In genomic region chr21:29873908-29874307, GRCh38 we compare ENCODE assay signal across 21 cellular contexts.
DNase-seq lines count a peak whose midpoint lies in the region; ATAC-seq and TF ChIP-seq lines count a peak whose summit lies in the region.
"Had no signal": no experiment of that assay in that cellular context is flagged by ENCODE, and none has a peak within 500 bp of the region (broad histone marks: within the 10 kb centered on the region; RNA-seq: fewer than 3 reads in every experiment).

No MANE protein-coding gene starts in this region.

- H3K18ac ChIP-seq in H9 (ENCODE audit: insufficient read length, low read depth, low read length) (no peak overlapping the region), mesendoderm (ENCODE audit: low read length) (no peak overlapping the region)

- POLR2A ChIA-PET in WTC11 (lab: Charles Lee) = no interaction called here

- intact Hi-C loops in Calu3 (cut with micrococcal nuclease; ENCODE audit: unreplicated experiment) = no loop called here

- H3K9me3 ChIP-seq in H9 (ENCODE audit: control insufficient read depth, low read depth, low read length) = no peaks in the 10 kb centered on the region
- H3K9me3 ChIP-seq: BLaER1, Caco-2 had no signal

- no peaks in the 10 kb centered on the region for H3K27me3 Mint-ChIP-seq in H9 (ENCODE audit: low read depth)
- H3K27me3 Mint-ChIP-seq in WTC11 (ENCODE audit: low read depth) = no peaks in the 10 kb centered on the region
- H3K27me3 Mint-ChIP-seq in Calu3 (ENCODE audit: unreplicated experiment) = peaks cover 2% of the 10 kb centered on the region
- H3K27me3 Mint-ChIP-seq: CD4-positive, CD25-positive, alpha-beta regulatory T cell had no signal

- H3K27ac Mint-ChIP-seq in H9 (no peak overlapping the region), WTC11 (no peak overlapping the region), Calu3 (ENCODE audit: unreplicated experiment) (no peak overlapping the region)
- H3K27ac Mint-ChIP-seq: B cell; CD4-positive, CD25-positive, alpha-beta regulatory T cell; CD8-positive, alpha-beta T cell; HFFc6 had no signal

- H2BK120ac ChIP-seq in H9 (ENCODE audit: low read depth, low read length, poor library complexity, severe bottlenecking) (no peak overlapping the region), mesendoderm (ENCODE audit: low read depth, low read length) (no peak overlapping the region)

- H3K56ac ChIP-seq in H9 (ENCODE audit: insufficient read length, low read depth, low read length) (no peak overlapping the region), mesendoderm (ENCODE audit: low read length) (no peak overlapping the region)

- WGBS in H9 (ENCODE audit: extremely low coverage, insufficient read length, low lambda C conversion rate) = no CpG with 5 or more reads among the region's 12 CpGs
- WGBS in mesendoderm (ENCODE audit: extremely low coverage, insufficient coverage, low lambda C conversion rate) = no CpG with 5 or more reads among the region's 12 CpGs

- CTCF ChIA-PET in WTC11 (lab: Charles Lee) = no interaction called here
- CTCF ChIA-PET in Calu3 (lab: Charles Lee) = no interaction called here

- no peak overlapping the region for H3K9ac ChIP-seq in H9 (ENCODE audit: extremely low read depth, insufficient read length, low read length)
- no peak overlapping the region for H3K9ac ChIP-seq in mesendoderm (ENCODE audit: low read length)
- H3K9ac ChIP-seq: BLaER1 had no signal

- DNase-seq in NCI-H2227 (lab: John Stamatoyannopoulos, UW; ENCODE audit: unreplicated experiment) (peak; percentile 11), NCI-H2227 treated with DMSO at 0.1 percent for 48 hours (lab: John Stamatoyannopoulos, UW) (no peak), H9 (peak; percentile 31), WTC11 (ENCODE audit: low spot score) (peak; percentile 16), mesendoderm (peak; percentile 4), Calu3 (no peak), Kasumi-1 (lab: John Stamatoyannopoulos, UW) (no peak)
- DNase-seq: Caco-2; CD4-positive, CD25-positive, alpha-beta regulatory T cell; CD8-positive, alpha-beta T cell; DMS 273 treated with DMSO at 0.1 percent for 48 hours; DMS79; GF-D8; H7; HFFc6 had no signal

- no peak overlapping the region for H2AFZ ChIP-seq in H9 (ENCODE audit: low read length)

- H4K91ac ChIP-seq in H9 (ENCODE audit: insufficient read length, low read depth, low read length) = no peak overlapping the region

- H2BK20ac ChIP-seq in H9 (ENCODE audit: low read depth, low read length, poor library complexity, severe bottlenecking) = no peak overlapping the region

- peaks cover 3 to 7% of the 10 kb centered on the region in 2 experiments; a peak in 3 of 5 replicates for H3K9me3 Mint-ChIP-seq in H9
- H3K9me3 Mint-ChIP-seq in WTC11 = peaks cover 17% of the 10 kb centered on the region
- peaks cover 3% of the 10 kb centered on the region for H3K9me3 Mint-ChIP-seq in Calu3 (ENCODE audit: low read depth, unreplicated experiment)
- H3K9me3 Mint-ChIP-seq: CD8-positive, alpha-beta T cell had no signal

- H3K79me1 ChIP-seq in H9 (ENCODE audit: insufficient read depth, low read depth, low read length, poor library complexity, severe bottlenecking) (no peaks in the 10 kb centered on the region), mesendoderm (ENCODE audit: low read length) (no peaks in the 10 kb centered on the region)

- TF ChIP-seq CTCF in H9 (conservative IDR thresholded peaks at IDR 0.05) = no peak
- no peak for TF ChIP-seq CTCF in WTC11 (IDR thresholded peaks at IDR 0.05)
- no peak for TF ChIP-seq CTCF in Calu3 (IDR thresholded peaks at IDR 0.05; ENCODE audit: unreplicated experiment)

- H3K4me3 Mint-ChIP-seq in H9 (no peak overlapping the region), WTC11 (no peak overlapping the region), Calu3 (ENCODE audit: low read depth, unreplicated experiment) (no peak overlapping the region)
- H3K4me3 Mint-ChIP-seq: B cell; CD4-positive, CD25-positive, alpha-beta regulatory T cell; CD8-positive, alpha-beta T cell; HFFc6 had no signal

- H3K4ac ChIP-seq in H9 (ENCODE audit: low read depth, low read length) (no peak overlapping the region), mesendoderm (ENCODE audit: low read depth, low read length) (no peak overlapping the region)

- H3K36me3 ChIP-seq in mesendoderm (ENCODE audit: control insufficient read depth, insufficient read depth, low read length) = no peaks in the 10 kb centered on the region
- H3K36me3 ChIP-seq: BLaER1 had no signal

- H3K27ac ChIP-seq in H9 (ENCODE audit: insufficient read length, low read depth, low read length) = no peak overlapping the region
- H3K27ac ChIP-seq in mesendoderm (ENCODE audit: low read depth, low read length) = no peak overlapping the region
- H3K27ac ChIP-seq: 22Rv1, BLaER1, C4-2B had no signal

- H4K20me1 ChIP-seq in H9 (ENCODE audit: control insufficient read depth, insufficient read depth, insufficient read length) = no peaks in the 10 kb centered on the region
- H4K20me1 ChIP-seq: BLaER1 had no signal

- H3K79me2 ChIP-seq in H9 (ENCODE audit: insufficient read depth, low read length) = no peaks in the 10 kb centered on the region
- no peaks in the 10 kb centered on the region for H3K79me2 ChIP-seq in mesendoderm (ENCODE audit: control insufficient read depth, insufficient read depth, low read length)

- H4K5ac ChIP-seq in H9 (ENCODE audit: insufficient read length, low read depth, low read length) (no peak overlapping the region), mesendoderm (ENCODE audit: low read length) (no peak overlapping the region)

- H2AK5ac ChIP-seq in H9 (ENCODE audit: insufficient read length, low read length) (no peak overlapping the region), mesendoderm (ENCODE audit: low read length) (no peak overlapping the region)

- H3K36me3 Mint-ChIP-seq in H9 (ENCODE audit: insufficient read depth in 1 of 3, low read depth in 3 of 3) = peaks cover 0 to 9% (median 9%) of the 10 kb centered on the region in 3 experiments; a peak in 5 of 7 replicates
- peaks cover 5% of the 10 kb centered on the region; the same call in 1 of the 2 replicates for H3K36me3 Mint-ChIP-seq in WTC11
- no peaks in the 10 kb centered on the region for H3K36me3 Mint-ChIP-seq in Calu3 (ENCODE audit: insufficient read depth, unreplicated experiment)
- H3K36me3 Mint-ChIP-seq: CD4-positive, CD25-positive, alpha-beta regulatory T cell; CD8-positive, alpha-beta T cell had no signal

- no peak overlapping the region for H3T11ph ChIP-seq in H9 (ENCODE audit: low read length)

- no peak overlapping the region for H2BK5ac ChIP-seq in H9 (ENCODE audit: insufficient read length, low read length)
- no peak overlapping the region for H2BK5ac ChIP-seq in mesendoderm (ENCODE audit: low read length)

- H3K23ac ChIP-seq in H9 (ENCODE audit: insufficient read length, low read depth, low read length) (no peak overlapping the region), mesendoderm (ENCODE audit: low read length) (no peak overlapping the region)

- H3K4me3 ChIP-seq in mesendoderm (ENCODE audit: low read length) = no peak overlapping the region
- H3K4me3 ChIP-seq: BLaER1 had no signal

- no peak overlapping the region for H3K14ac ChIP-seq in H9 (ENCODE audit: insufficient read depth, low read length)

- no peak overlapping the region for H2BK12ac ChIP-seq in H9 (ENCODE audit: insufficient read length, low read depth, low read length)

- no peaks in the 10 kb centered on the region for H3K23me2 ChIP-seq in H9 (ENCODE audit: insufficient read length, low read depth, low read length, poor library complexity, severe bottlenecking)

- no TSS peak for BruUV-seq in Calu3 (replicated peaks; lab: Mats Ljungman, UMichigan)

- H4K8ac ChIP-seq in H9 (replicated peaks; ENCODE audit: insufficient read length, low read depth, low read length) (no peak overlapping the region), mesendoderm (ENCODE audit: low read depth, low read length) (no peak overlapping the region)

- ATAC-seq in WTC11 (peak; percentile 42; the same call in 1 of the 2 replicates), GM19328 (IDR thresholded peaks at IDR 0.05; ENCODE audit: unreplicated experiment) (no peak)
- ATAC-seq: CD8-positive, alpha-beta T cell; HCT116 had no signal

- no peak overlapping the region for H3K4me2 ChIP-seq in H9 (ENCODE audit: insufficient read depth, insufficient read length, low read length)
- no peak overlapping the region for H3K4me2 ChIP-seq in mesendoderm (ENCODE audit: low read length)
- H3K4me2 ChIP-seq: BLaER1 had no signal

- H3K27me3 ChIP-seq in H9 (ENCODE audit: insufficient read depth, low read length) = no peaks in the 10 kb centered on the region
- no peaks in the 10 kb centered on the region for H3K27me3 ChIP-seq in mesendoderm (ENCODE audit: insufficient read depth, low read length, poor library complexity)
- H3K27me3 ChIP-seq: BLaER1 had no signal

- no peak overlapping the region for H2BK15ac ChIP-seq in H9 (ENCODE audit: low read depth, low read length)
- no peak overlapping the region for H2BK15ac ChIP-seq in mesendoderm (replicated peaks; ENCODE audit: low read depth)

- H3K4me1 Mint-ChIP-seq in H9 = peaks cover 28 to 41% of the 10 kb centered on the region in 2 experiments
- peaks cover 26% of the 10 kb centered on the region for H3K4me1 Mint-ChIP-seq in WTC11
- no peaks in the 10 kb centered on the region for H3K4me1 Mint-ChIP-seq in Calu3 (ENCODE audit: low read depth, unreplicated experiment)
- H3K4me1 Mint-ChIP-seq: B cell; CD4-positive, CD25-positive, alpha-beta regulatory T cell had no signal

- H3K4me1 ChIP-seq in H9 (ENCODE audit: insufficient read depth, low read length) = no peaks in the 10 kb centered on the region
- H3K4me1 ChIP-seq in mesendoderm (ENCODE audit: control insufficient read depth, low read depth, low read length) = no peaks in the 10 kb centered on the region
- H3K4me1 ChIP-seq: Caco-2 had no signal

TF ChIP-seq in WTC11, 78 proteins besides CTCF, POLR2A, EP300 and RAD21 (continues in another document):
- TF ChIP-seq SMAD3 (CRISPR knock-in tag; IDR thresholded peaks at IDR 0.05; ENCODE audit: borderline replicate concordance) (no peak), TP53 (CRISPR knock-in tag; IDR thresholded peaks at IDR 0.05) (no peak), E2F5 (CRISPR knock-in tag; IDR thresholded peaks at IDR 0.05) (no peak), NFE2L1 (CRISPR knock-in tag; IDR thresholded peaks at IDR 0.05) (no peak)

Comparison
In these comparisons a context has a peak if more than half of its experiments do, and no peak if none do; other contexts are left out.
1. DNase-seq: peak in NCI-H2227 (single experiment), H9 (single experiment), WTC11 (single experiment) and mesendoderm (single experiment); none in NCI-H2227 treated with DMSO at 0.1 percent for 48 hours (single experiment), Calu3 (single experiment) and Kasumi-1 (0 of 2).